In the genomic region with DNA sequence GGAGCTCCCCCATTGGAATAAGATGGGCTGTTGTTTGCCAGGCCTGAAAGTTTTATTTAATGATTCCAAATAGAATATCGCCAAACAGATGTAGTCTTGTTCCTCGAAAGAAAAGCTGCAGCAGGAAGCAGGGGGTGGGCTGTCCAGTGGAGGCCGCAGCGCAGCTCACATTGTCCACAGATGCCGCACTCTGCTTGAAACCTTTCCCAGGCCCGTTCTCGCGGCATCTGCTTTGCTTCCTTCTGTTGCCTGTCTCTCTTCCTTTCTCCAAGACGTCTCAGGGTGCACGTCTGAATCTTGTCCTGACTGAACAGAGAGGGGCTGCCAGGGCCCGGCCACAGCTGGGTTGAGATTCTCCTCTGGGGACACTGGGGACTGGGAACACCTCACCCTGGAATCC, we compare ENCODE assay signal across 1 cellular context.
TF ChIP-seq lines count a peak whose summit lies in the region.

No MANE protein-coding gene starts in this region.

TF ChIP-seq in IMR-90, 13 proteins besides CTCF, POLR2A, EP300 and RAD21 (continued from another document):
- TF ChIP-seq, protein P1, sequence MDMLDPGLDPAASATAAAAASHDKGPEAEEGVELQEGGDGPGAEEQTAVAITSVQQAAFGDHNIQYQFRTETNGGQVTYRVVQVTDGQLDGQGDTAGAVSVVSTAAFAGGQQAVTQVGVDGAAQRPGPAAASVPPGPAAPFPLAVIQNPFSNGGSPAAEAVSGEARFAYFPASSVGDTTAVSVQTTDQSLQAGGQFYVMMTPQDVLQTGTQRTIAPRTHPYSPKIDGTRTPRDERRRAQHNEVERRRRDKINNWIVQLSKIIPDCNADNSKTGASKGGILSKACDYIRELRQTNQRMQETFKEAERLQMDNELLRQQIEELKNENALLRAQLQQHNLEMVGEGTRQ (IDR thresholded peaks at IDR 0.05; ENCODE audit: low read depth, low read length): no peak
- TF ChIP-seq SMC3 (IDR thresholded peaks at IDR 0.05; ENCODE audit: low read depth, low read length) (no peak), FOS (IDR thresholded peaks at IDR 0.05; ENCODE audit: low read depth, low read length) (no peak)
